In genomic region chr2:217273158-217273557, GRCh38 we compare ENCODE assay signal across 37 cellular contexts.
"Had no signal": no experiment of that assay in that cellular context is flagged by ENCODE, and none has a peak within 500 bp of the region (broad histone marks: within the 10 kb centered on the region; RNA-seq: fewer than 3 reads in every experiment).

No MANE protein-coding gene starts in this region.

- DNase-seq: activated B cell treated with CpG ODN at 0.5 μM for 24 hours; activated CD4-positive, alpha-beta memory T cell treated with anti-CD3 and anti-CD28 coated beads for 36 hours; activated CD4-positive, alpha-beta T cell treated with anti-CD3 and anti-CD28 coated beads for 4 hours; activated CD4-positive, alpha-beta T cell treated with anti-CD3 and anti-CD28 coated beads, Interleukin-2, amount 50 U/mL, for 1 hour; activated CD4-positive, CD25-positive, alpha-beta regulatory T cell treated with anti-CD3 and anti-CD28 coated beads, Interleukin-2, amount 50 U/mL, for 72 hours; activated CD8-positive, alpha-beta memory T cell treated with anti-CD3 and anti-CD28 coated beads, Interleukin-2, amount 50 U/mL, for 4 hours; activated effector memory CD4-positive, alpha-beta T cell treated with anti-CD3 and anti-CD28 coated beads, Interleukin-2, amount 50 U/mL, for 16 hours; activated naive CD4-positive, alpha-beta T cell; activated naive CD4-positive, alpha-beta T cell treated with anti-CD3 and anti-CD28 coated beads, Interleukin-2, amount 50 U/mL, for 16 hours; activated naive CD8-positive, alpha-beta T cell treated with anti-CD3 and anti-CD28 coated beads for 36 hours; activated T-cell treated with anti-CD3 and anti-CD28 coated beads, Interleukin-2, amount 50 U/mL, for 72 hours; amniotic stem cell; aorta; brain microvascular endothelial cell; NCI-H1092 treated with DMSO at 0.1 percent for 48 hours; NCI-H1417; NCI-H146; NCI-H187; NCI-H2029 treated with DMSO at 0.1 percent for 48 hours; NCI-H2107; NCI-H2171; NCI-H510A; NCI-H526; NCI-H748 treated with DMSO at 0.1 percent for 48 hours; NK-92 treated with Interleukin-12 subunit alpha and Interleukin-12 subunit beta, amount 100 ng/mL, for 24 hours; PC-3; Peyer's patch; SIG-M5; SW 1271; T-helper 1 cell; T-helper 2 cell; T-helper 9 cell had no signal

- H3K4me1 ChIP-seq: Peyer's patch had no signal

- H3K4me3 ChIP-seq: K562, Peyer's patch had no signal

- H3K9me3 Mint-ChIP-seq: activated B cell treated with CpG ODN at 0.5 μM for 24 hours; activated CD4-positive, alpha-beta memory T cell treated with anti-CD3 and anti-CD28 coated beads for 36 hours; activated naive CD8-positive, alpha-beta T cell treated with anti-CD3 and anti-CD28 coated beads for 36 hours; activated T-cell treated with anti-CD3 and anti-CD28 coated beads, Interleukin-2, amount 50 U/mL, for 72 hours; activated T-helper 17 cell treated with anti-CD3 and anti-CD28 coated beads, Interleukin-2, amount 50 U/mL, for 72 hours had no signal

- H3K4me1 Mint-ChIP-seq: activated B cell treated with CpG ODN at 0.5 μM for 24 hours; activated naive CD8-positive, alpha-beta T cell treated with anti-CD3 and anti-CD28 coated beads for 36 hours; activated T-helper 17 cell treated with anti-CD3 and anti-CD28 coated beads, Interleukin-2, amount 50 U/mL, for 72 hours had no signal

- H3K36me3 Mint-ChIP-seq: activated CD4-positive, alpha-beta memory T cell treated with anti-CD3 and anti-CD28 coated beads for 36 hours; activated naive CD8-positive, alpha-beta T cell treated with anti-CD3 and anti-CD28 coated beads for 36 hours had no signal

- H3K27me3 ChIP-seq: brain microvascular endothelial cell, Peyer's patch had no signal

- H3K9me3 ChIP-seq: Peyer's patch had no signal

- H3K27ac Mint-ChIP-seq: activated B cell treated with CpG ODN at 0.5 μM for 24 hours; activated CD4-positive, alpha-beta memory T cell treated with anti-CD3 and anti-CD28 coated beads for 36 hours; activated naive CD8-positive, alpha-beta T cell treated with anti-CD3 and anti-CD28 coated beads for 36 hours; activated T-cell treated with anti-CD3 and anti-CD28 coated beads, Interleukin-2, amount 50 U/mL, for 72 hours; activated T-helper 17 cell treated with anti-CD3 and anti-CD28 coated beads, Interleukin-2, amount 50 U/mL, for 72 hours had no signal

- ATAC-seq: activated T-cell treated with anti-CD3 and anti-CD28 coated beads, Interleukin-2, amount 50 U/mL, for 72 hours; activated T-helper 17 cell treated with anti-CD3 and anti-CD28 coated beads, Interleukin-2, amount 50 U/mL, for 72 hours; K562; PC-3; Right ventricle myocardium inferior had no signal

- H3K4me3 Mint-ChIP-seq: activated B cell treated with CpG ODN at 0.5 μM for 24 hours; activated CD4-positive, alpha-beta memory T cell treated with anti-CD3 and anti-CD28 coated beads for 36 hours; activated naive CD8-positive, alpha-beta T cell treated with anti-CD3 and anti-CD28 coated beads for 36 hours; activated T-cell treated with anti-CD3 and anti-CD28 coated beads, Interleukin-2, amount 50 U/mL, for 72 hours; activated T-helper 17 cell treated with anti-CD3 and anti-CD28 coated beads, Interleukin-2, amount 50 U/mL, for 72 hours had no signal

- H3K36me3 ChIP-seq: brain microvascular endothelial cell, Peyer's patch had no signal

- H3K27ac ChIP-seq: brain microvascular endothelial cell, RWPE1, VCaP had no signal
